15 cellular contexts compared by ENCODE assay signal in genomic region chr9:108580021-108580439, GRCh38.
DNase-seq lines count a peak whose midpoint lies in the region; ATAC-seq lines count a peak whose summit lies in the region.
"Had no signal": no experiment of that assay in that cellular context is flagged by ENCODE, and none has a peak within 500 bp of the region (broad histone marks: within the 10 kb centered on the region; RNA-seq: fewer than 3 reads in every experiment).

No MANE protein-coding gene starts in this region.

- ATAC-seq in left colon, result peak; percentile 62
- no peak for ATAC-seq in HG02970 (IDR thresholded peaks at IDR 0.05; ENCODE audit: low FRiP score, unreplicated experiment)
- ATAC-seq in HG03571 (IDR thresholded peaks at IDR 0.05; ENCODE audit: unreplicated experiment), result no peak
- ATAC-seq in GM19452 (IDR thresholded peaks at IDR 0.05; ENCODE audit: unreplicated experiment), result no peak
- ATAC-seq: activated CD8-positive, alpha-beta memory T cell treated with anti-CD3 and anti-CD28 coated beads, Interleukin-2, amount 10 ng/mL, durations not matched to agents 7 days and 5 days; K562; T-helper 17 cell had no signal

- DNase-seq in Ammon's horn (ENCODE audit: low spot score) (peak; percentile 53), LHCN-M2 (ENCODE audit: low read depth) (peak; percentile 86), astrocyte of the hippocampus (ENCODE audit: low read depth, low spot score) (peak; percentile 36), left colon (peak; percentile 5 to 33), SK-N-DZ (ENCODE audit: low spot score) (no peak)
- DNase-seq: activated CD8-positive, alpha-beta memory T cell treated with anti-CD3 and anti-CD28 coated beads, Interleukin-2, amount 10 ng/mL, durations not matched to agents 7 days and 5 days; BE2C; NCI-H774; stimulated activated CD4-positive, alpha-beta T cell treated with anti-CD3 and anti-CD28 coated beads, Interleukin-4, amount 100 ng/mL, for 1 hour; T-helper 17 cell; testis had no signal

- intact Hi-C loops in left colon (cut with DNase I, micrococcal nuclease), result no loop called here
